8 cellular contexts compared by ENCODE assay signal in genomic region chr10:95907454-95908253, GRCh38. TPM values are rescaled to one million over a fixed set of nuclear protein-coding genes. Genes with fewer than 3 reads are reported as not detected.
DNase-seq lines count a peak whose midpoint lies in the region; ATAC-seq and TF ChIP-seq lines count a peak whose summit lies in the region.

CC2D2B (plus strand) TSS chr10:95907975; CDS start chr10:95911324, 3,349 bp downstream.

- peaks cover 0 to 2% (median 0%) of the 10 kb centered on the region in 4 donors for H3K4me1 ChIP-seq in right lobe of liver

- H3K27me3 ChIP-seq in BJ (ENCODE audit: control insufficient read depth, insufficient read depth, low read length) (no peaks in the 10 kb centered on the region), right lobe of liver (no peaks in the 10 kb centered on the region)

- H3K9me3 ChIP-seq in right lobe of liver, result no peaks in the 10 kb centered on the region

- DNase-seq in BJ (ENCODE audit: low read depth) (peak; percentile 37), NCI-H510A (lab: John Stamatoyannopoulos, UW) (peak; percentile 63), dermis microvascular lymphatic vessel endothelial cell (ENCODE audit: low read depth in 2 of 2) (peak; percentile 43 to 86), right lobe of liver (peak; percentile 89 to 90 (median 90))
- peak; percentile 48 for DNase-seq in activated CD4-positive, alpha-beta T cell treated with anti-CD3 and anti-CD28 coated beads, Interleukin-2, amount 50 U/mL, for 1 hour
- DNase-seq in stimulated activated CD4-positive, alpha-beta T cell treated with anti-CD3 and anti-CD28 coated beads, Interleukin-4, amount 100 ng/mL, for 24 hours, result peak; percentile 73

- CTCF ChIA-PET in BJ (lab: Yijun Ruan, JAX), result interaction anchor here (0.9 to 1.4 kb wide), 3 partner anchors 11 to 213 kb away, joined by 3 to 4 read pairs (median 3); partner anchors contain the start of gene TCTN3

- peak within 1 kb of the TSS; percentile 56 to 72 (median 68) for H3K27ac ChIP-seq in right lobe of liver

- TF ChIP-seq POLR2A in GM18951 (IDR thresholded peaks at IDR 0.05; ENCODE audit: extremely low read depth, insufficient read depth, insufficient read length), result peak; percentile 76
- TF ChIP-seq POLR2A in right lobe of liver (IDR thresholded peaks at IDR 0.05), result no peak

- intact Hi-C loops in right lobe of liver (cut with DNase I), result no loop called here

- POLR2A ChIA-PET in BJ (lab: Charles Lee), result no interaction called here

- no peaks in the 10 kb centered on the region for H3K36me3 ChIP-seq in BJ (ENCODE audit: control insufficient read depth, insufficient read depth, low read length)
- no peaks in the 10 kb centered on the region for H3K36me3 ChIP-seq in right lobe of liver

- 0 out of 2 replicates have a peak, but pooled peaks have one; percentile 19 for TF ChIP-seq CTCF in BJ (IDR thresholded peaks at IDR 0.05; ENCODE audit: insufficient read depth, low read depth, low read length)
- TF ChIP-seq CTCF in right lobe of liver (IDR thresholded peaks at IDR 0.05), result peak in 2 of 4 donors; percentile 12 to 22

- peak within 1 kb of the TSS; percentile 63 for H3K4me3 ChIP-seq in BJ (ENCODE audit: low read depth, low read length)
- H3K4me3 ChIP-seq in right lobe of liver, result peak within 1 kb of the TSS; percentile 54 to 72 (median 65)

- ATAC-seq in HG03175 (IDR thresholded peaks at IDR 0.05; ENCODE audit: unreplicated experiment) (peak; percentile 82), right lobe of liver (peak; percentile 94 to 97 (median 96))

- WGBS in right lobe of liver (ENCODE audit: insufficient coverage, low coverage, low lambda C conversion rate, missing lambda C conversion rate), result 0% methylated on average over 17 of the region's 69 CpGs

- in situ Hi-C loops in GM18951 (cut with MboI; ENCODE audit: low sequenced_read_pairs, unreplicated experiment), result no loop called here

RNA-seq across cellular contexts. Expression of gene CC2D2B, which starts in this region (rescaled TPM):
- not detected in 2 replicates for polyA plus RNA-seq in BJ (2011; rRNA removed)
- polyA minus RNA-seq in BJ (2011; rRNA and poly(A)+ RNA removed), result not detected in 2 replicates
- total RNA-seq in dermis microvascular lymphatic vessel endothelial cell (0.13 TPM in 2 replicates), right lobe of liver (under 1 TPM in 4 of 6 experiments, not detected in 2; 0.10 to 0.86 (median 0.27) TPM)

Comparison
In these comparisons a context has a peak if more than half of its experiments do, and no peak if none do; other contexts are left out.
1. Peak in every context shown above with its lines: DNase-seq, ATAC-seq, H3K4me3 ChIP-seq and H3K27ac ChIP-seq.
2. Peak in DNase-seq and H3K4me3 ChIP-seq in BJ; RNA of the gene not detected or under 1 TPM.
3. Peak in DNase-seq in dermis microvascular lymphatic vessel endothelial cell; RNA of the gene not detected or under 1 TPM.
4. Peak in DNase-seq, ATAC-seq, H3K4me3 ChIP-seq and H3K27ac ChIP-seq in right lobe of liver; RNA of the gene not detected or under 1 TPM.
5. DNase-seq: peak in every context shown above with its lines; median percentile 90 in right lobe of liver; 73 in stimulated activated CD4-positive, alpha-beta T cell treated with anti-CD3 and anti-CD28 coated beads, Interleukin-4, amount 100 ng/mL, for 24 hours; 64 in dermis microvascular lymphatic vessel endothelial cell; 63 in NCI-H510A; 48 in activated CD4-positive, alpha-beta T cell treated with anti-CD3 and anti-CD28 coated beads, Interleukin-2, amount 50 U/mL, for 1 hour; 37 in BJ.